ENCODE assay signal across 21 cellular contexts in the genomic region with DNA sequence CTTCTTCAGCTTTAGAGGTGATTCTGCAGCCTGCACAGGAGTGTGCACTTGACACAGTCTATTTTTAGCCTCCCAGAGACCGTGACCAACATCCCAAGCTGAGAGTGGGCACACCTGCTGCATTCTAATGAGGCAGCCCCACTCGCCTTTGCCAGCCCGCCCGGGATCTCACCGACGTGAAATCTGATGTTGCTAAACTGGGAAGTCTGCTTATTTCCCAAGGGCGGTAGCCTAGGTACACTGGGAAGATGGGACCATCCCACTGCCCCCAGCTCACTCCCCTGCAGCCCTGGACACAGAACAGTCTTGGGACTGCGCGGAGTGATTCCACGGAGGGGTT. TPM values are rescaled to one million over a fixed set of nuclear protein-coding genes. Genes with fewer than 3 reads are reported as not detected.
DNase-seq lines count a peak whose midpoint lies in the region; ATAC-seq and TF ChIP-seq lines count a peak whose summit lies in the region.
"Had no signal": no experiment of that assay in that cellular context is flagged by ENCODE, and none has a peak within 500 bp of the region (broad histone marks: within the 10 kb centered on the region; RNA-seq: fewer than 3 reads in every experiment).

No MANE protein-coding gene starts in this region.

- TF ChIP-seq POLR2A in vagina (IDR thresholded peaks at IDR 0.05): no peak

- H3K4me1 ChIP-seq in SJCRH30: 0 out of 2 replicates have a peak, but pooled peaks cover 2% of the 10 kb centered on the region
- H3K4me1 ChIP-seq in vagina: no peaks in the 10 kb centered on the region
- H3K4me1 ChIP-seq: esophagus squamous epithelium, Peyer's patch had no signal

- no peak overlapping the region for H3K27ac ChIP-seq in SJCRH30
- H3K27ac ChIP-seq in vagina: no peak overlapping the region
- H3K27ac ChIP-seq: esophagus squamous epithelium, Peyer's patch, SK-N-MC, WERI-Rb-1 had no signal

- intact Hi-C loops in Right ventricle myocardium superior (cut with DNase I): no loop called here
- intact Hi-C loops in cardiac septum (cut with DNase I): no loop called here
- intact Hi-C loops in vagina (cut with DNase I): no loop called here

- no peaks in the 10 kb centered on the region for H3K36me3 ChIP-seq in SJCRH30
- no peaks in the 10 kb centered on the region for H3K36me3 ChIP-seq in vagina
- no peaks in the 10 kb centered on the region for H3K36me3 ChIP-seq in H7 (replicated peaks; ENCODE audit: control insufficient read depth, insufficient read depth, low read length)
- H3K36me3 ChIP-seq: esophagus squamous epithelium, Peyer's patch, WERI-Rb-1 had no signal

- H3K4me3 ChIP-seq in SJCRH30 (no peak overlapping the region), vagina (no peak overlapping the region), H7 (ENCODE audit: insufficient read depth, low read depth, low read length) (no peak overlapping the region)
- H3K4me3 ChIP-seq: esophagus squamous epithelium, lung, Peyer's patch, SK-N-MC had no signal

- TF ChIP-seq CTCF in vagina (IDR thresholded peaks at IDR 0.05): no peak

- no peak for DNase-seq in Right ventricle myocardium superior
- DNase-seq in cardiac septum (ENCODE audit: low spot score): no peak
- DNase-seq in NCI-H2107 treated with DMSO at 0.1 percent for 48 hours (lab: John Stamatoyannopoulos, UW; ENCODE audit: unreplicated experiment): peak; percentile 91
- peak; percentile 17 to 37 for DNase-seq in SJCRH30
- peak; percentile 60 to 79 for DNase-seq in vagina (ENCODE audit: extremely low spot score in 2 of 2)
- no peak for DNase-seq in cortex of kidney (lab: John Stamatoyannopoulos, UW)
- no peak for DNase-seq in H7
- DNase-seq: activated naive CD8-positive, alpha-beta T cell treated with anti-CD3 and anti-CD28 coated beads, Interleukin-2, amount 10 ng/mL, durations not matched to agents 7 days and 5 days; Calu3; esophagus squamous epithelium; NCI-H2081 treated with DMSO at 0.1 percent for 48 hours; Peyer's patch; WERI-Rb-1 had no signal

- H3K9me3 ChIP-seq in SJCRH30 (replicated peaks) (no peaks in the 10 kb centered on the region), vagina (no peaks in the 10 kb centered on the region)
- H3K9me3 ChIP-seq: esophagus squamous epithelium, Peyer's patch had no signal

- ATAC-seq in Right ventricle myocardium superior (ENCODE audit: poor library complexity) (peak; percentile 61), GM18517 (IDR thresholded peaks at IDR 0.05; ENCODE audit: unreplicated experiment) (no peak)
- ATAC-seq: HCT116 had no signal

- peaks cover 6% of the 10 kb centered on the region; the same call in 1 of the 2 replicates for H3K27me3 ChIP-seq in SJCRH30
- H3K27me3 ChIP-seq in vagina: no peaks in the 10 kb centered on the region
- no peaks in the 10 kb centered on the region for H3K27me3 ChIP-seq in H7 (ENCODE audit: control insufficient read depth, insufficient read depth, low read length)
- H3K27me3 ChIP-seq: Peyer's patch had no signal

RNA-seq across cellular contexts. Expression of gene PRMT8, which starts 47.7 kb away (rescaled TPM):
- total RNA-seq in Right ventricle myocardium superior: not detected
- total RNA-seq in cardiac septum: not detected
- total RNA-seq in SJCRH30 (2014; rRNA removed; shearing (Covaris generic)): not detected in 2 replicates
- total RNA-seq in vagina: not detected
- total RNA-seq in H7 (2014; rRNA removed; shearing (Covaris generic)): 0.33 and 1.5 TPM in 2 replicates
- total RNA-seq: activated naive CD8-positive, alpha-beta T cell treated with anti-CD3 and anti-CD28 coated beads, Interleukin-2, amount 10 ng/mL, durations not matched to agents 7 days and 5 days; Calu3; esophagus squamous epithelium; Peyer's patch; pulmonary artery endothelial cell; skeletal muscle tissue; subcutaneous adipose tissue; T-helper 2 cell treated with Interferon-gamma antibody and Interleukin-4, amounts not matched to agents 100 ng/mL and 5 ng/mL, for 36 hours had no signal

Comparison
In these comparisons a context has a peak if more than half of its experiments do, and no peak if none do; other contexts are left out.
1. DNase-seq: peak in NCI-H2107 treated with DMSO at 0.1 percent for 48 hours (single experiment), SJCRH30 (2 of 2) and vagina (2 of 2); none in Right ventricle myocardium superior (single experiment), cardiac septum (single experiment), cortex of kidney (single experiment) and H7 (single experiment).